ENCODE assay signal across 8 cellular contexts in the genomic region with DNA sequence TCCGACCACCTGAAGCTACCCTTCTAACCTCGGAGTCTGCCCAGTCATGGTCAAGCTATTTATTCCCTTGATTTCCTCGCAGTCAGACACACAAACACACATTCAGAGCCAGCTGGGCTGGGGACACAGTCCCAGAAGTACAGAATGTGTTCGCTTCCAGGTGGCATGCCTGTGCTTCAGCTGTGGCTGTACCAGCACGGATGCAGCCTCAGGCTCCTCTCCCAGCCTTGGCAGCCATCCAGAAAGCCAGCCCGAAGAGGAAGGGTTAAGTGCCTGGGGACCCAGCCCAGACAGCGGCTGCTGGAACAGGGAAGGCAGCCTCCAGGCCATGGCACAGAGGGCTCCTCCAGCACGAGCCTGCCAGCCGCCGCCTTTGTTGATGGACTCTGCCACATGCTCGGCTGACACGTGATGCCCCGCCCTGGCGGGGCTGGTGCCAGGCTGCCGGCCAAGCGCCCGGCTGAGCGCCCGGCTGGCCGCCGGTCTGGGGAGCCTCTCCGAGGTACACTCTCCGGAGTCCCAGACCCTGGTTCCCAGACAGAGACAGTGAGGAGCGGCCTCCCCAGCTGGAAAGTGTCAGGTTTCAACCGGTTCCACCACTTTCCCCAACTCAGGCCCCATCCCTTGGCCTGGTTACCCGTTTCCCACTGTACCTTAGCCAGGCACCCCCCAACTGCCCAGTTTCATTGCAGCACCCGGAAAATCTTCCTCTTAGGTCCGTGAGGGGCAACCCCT. TPM values are rescaled to one million over a fixed set of nuclear protein-coding genes. Genes with fewer than 3 reads are reported as not detected.
DNase-seq lines count a peak whose midpoint lies in the region; ATAC-seq and TF ChIP-seq lines count a peak whose summit lies in the region.

No MANE protein-coding gene starts in this region.

- H3K9me3 ChIP-seq in MG63: no peaks in the 10 kb centered on the region
- H3K9me3 ChIP-seq in osteoblast (ENCODE audit: low read depth, low read length): no peaks in the 10 kb centered on the region

- DNase-seq in AG08396 (ENCODE audit: low spot score): peak; percentile 76
- DNase-seq in MG63: peak; percentile 81
- peak; percentile 47 for DNase-seq in T1000 (lab: John Stamatoyannopoulos, UW)
- DNase-seq in glomerular visceral epithelial cell (ENCODE audit: extremely low spot score): peak; percentile 84
- peak; percentile 97 for DNase-seq in osteoblast (ENCODE audit: insufficient read length, low spot score, missing footprints)
- no peak for DNase-seq in stimulated activated CD4-positive, alpha-beta T cell treated with anti-CD3 and anti-CD28 coated beads, Interleukin-4, amount 100 ng/mL, for 1 hour
- DNase-seq in stimulated activated naive CD4-positive, alpha-beta T cell treated with Interleukin-2 at 50 U/mL for 16 hours (lab: John Stamatoyannopoulos, UW): no peak

- no peaks in the 10 kb centered on the region for H3K79me2 ChIP-seq in osteoblast (ENCODE audit: insufficient read depth, low read length)

- H3K4me2 ChIP-seq in osteoblast (ENCODE audit: insufficient read depth, low read length): peak overlapping the region; percentile 72

- peak overlapping the region; percentile 40 for H3K27ac ChIP-seq in osteoblast (ENCODE audit: low read depth, low read length)

- H3K4me3 ChIP-seq in MG63 (no peak overlapping the region), osteoblast (ENCODE audit: insufficient read depth, low read length) (peak overlapping the region; percentile 18)

- TF ChIP-seq CTCF in osteoblast (IDR thresholded peaks at IDR 0.05; ENCODE audit: extremely low read depth, low read depth, low read length): no peak

- H3K27me3 ChIP-seq in MG63: no peaks in the 10 kb centered on the region
- no peaks in the 10 kb centered on the region for H3K27me3 ChIP-seq in osteoblast (ENCODE audit: insufficient read depth, low read length)

- H4K20me1 ChIP-seq in osteoblast (ENCODE audit: insufficient read depth, low read length): peaks cover 3% of the 10 kb centered on the region

- peak overlapping the region; percentile 35 for H2AFZ ChIP-seq in osteoblast (ENCODE audit: low read length)

- H3K4me1 ChIP-seq in osteoblast (ENCODE audit: insufficient read depth, low read length): peaks cover 49% of the 10 kb centered on the region

- no peak for ATAC-seq in GM19351 (IDR thresholded peaks at IDR 0.05; ENCODE audit: unreplicated experiment)

- no peaks in the 10 kb centered on the region for H3K36me3 ChIP-seq in MG63
- no peaks in the 10 kb centered on the region for H3K36me3 ChIP-seq in osteoblast (ENCODE audit: insufficient read depth, low read length)

RNA-seq across cellular contexts. Expression of a gene that starts 5.4 kb away (rescaled TPM):
- 0.20 TPM in 1 of 2 replicates, not detected in the other for total RNA-seq in MG63 (2014; rRNA removed; shearing (Covaris generic); ENCODE audit: low replicate concordance)
- total RNA-seq in osteoblast: 8.0 TPM in 2 replicates

RNA-seq across cellular contexts. Expression of a gene that starts 57.6 kb away (rescaled TPM):
- 49.2 and 55.0 TPM in 2 replicates for total RNA-seq in MG63 (2014; rRNA removed; shearing (Covaris generic); ENCODE audit: low replicate concordance)
- 2.2 and 4.1 TPM in 2 replicates for total RNA-seq in osteoblast

Comparison
In these comparisons a context has a peak if more than half of its experiments do, and no peak if none do; other contexts are left out.
1. DNase-seq: peak in AG08396 (single experiment), MG63 (single experiment), T1000 (single experiment), glomerular visceral epithelial cell (single experiment) and osteoblast (single experiment); none in stimulated activated CD4-positive, alpha-beta T cell treated with anti-CD3 and anti-CD28 coated beads, Interleukin-4, amount 100 ng/mL, for 1 hour (single experiment) and stimulated activated naive CD4-positive, alpha-beta T cell treated with Interleukin-2 at 50 U/mL for 16 hours (single experiment).